In the genomic region with DNA sequence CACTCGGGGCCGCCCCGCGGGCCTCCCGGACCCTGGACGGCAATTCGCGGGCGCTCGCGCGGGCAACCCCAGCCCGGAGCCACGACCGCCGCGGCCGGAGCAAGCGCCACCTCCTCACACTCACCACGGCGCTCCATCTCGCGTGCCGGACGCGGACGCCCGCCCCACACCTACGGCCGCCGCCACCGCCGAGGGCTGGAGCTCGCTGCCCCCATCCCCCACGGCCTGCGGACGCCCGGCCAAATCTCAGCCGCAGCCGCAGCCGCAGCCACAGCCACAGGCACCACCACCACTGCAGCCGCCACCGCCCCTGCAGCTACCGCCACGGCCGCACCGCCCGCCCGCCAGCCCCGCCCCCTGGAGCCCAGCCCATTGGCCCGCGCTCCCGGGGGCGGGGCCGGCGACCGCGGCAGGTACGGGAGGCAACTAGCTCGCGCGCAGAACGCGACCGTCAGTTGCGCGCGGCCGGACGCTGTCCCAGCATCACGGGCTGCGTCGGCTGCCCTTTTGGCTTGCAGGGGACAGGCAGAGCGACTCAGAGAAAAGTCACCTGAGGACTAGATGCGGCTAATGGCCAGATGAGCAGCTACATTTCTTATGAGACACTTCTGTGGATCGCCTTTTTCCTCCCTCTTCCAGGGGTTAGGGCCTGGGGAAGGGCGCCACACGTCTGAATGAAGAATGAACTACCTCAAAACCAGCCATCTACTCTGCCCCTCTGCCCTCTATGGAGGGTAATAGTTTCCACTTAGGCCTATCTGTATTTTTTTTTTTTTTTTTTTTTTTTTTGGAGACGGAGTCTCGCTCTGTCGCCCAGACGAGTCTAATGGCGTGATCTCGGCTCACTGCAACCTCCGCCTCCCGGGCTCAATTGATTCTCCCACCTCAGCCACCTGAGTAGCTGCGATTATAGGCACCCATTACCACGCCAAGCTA, we compare ENCODE assay signal across 1 cellular context.
A peak's percentile ranks its signal among the peaks of the same experiment; 100 is the strongest.
TF ChIP-seq lines count a peak whose summit lies in the region.

A gene with protein sequence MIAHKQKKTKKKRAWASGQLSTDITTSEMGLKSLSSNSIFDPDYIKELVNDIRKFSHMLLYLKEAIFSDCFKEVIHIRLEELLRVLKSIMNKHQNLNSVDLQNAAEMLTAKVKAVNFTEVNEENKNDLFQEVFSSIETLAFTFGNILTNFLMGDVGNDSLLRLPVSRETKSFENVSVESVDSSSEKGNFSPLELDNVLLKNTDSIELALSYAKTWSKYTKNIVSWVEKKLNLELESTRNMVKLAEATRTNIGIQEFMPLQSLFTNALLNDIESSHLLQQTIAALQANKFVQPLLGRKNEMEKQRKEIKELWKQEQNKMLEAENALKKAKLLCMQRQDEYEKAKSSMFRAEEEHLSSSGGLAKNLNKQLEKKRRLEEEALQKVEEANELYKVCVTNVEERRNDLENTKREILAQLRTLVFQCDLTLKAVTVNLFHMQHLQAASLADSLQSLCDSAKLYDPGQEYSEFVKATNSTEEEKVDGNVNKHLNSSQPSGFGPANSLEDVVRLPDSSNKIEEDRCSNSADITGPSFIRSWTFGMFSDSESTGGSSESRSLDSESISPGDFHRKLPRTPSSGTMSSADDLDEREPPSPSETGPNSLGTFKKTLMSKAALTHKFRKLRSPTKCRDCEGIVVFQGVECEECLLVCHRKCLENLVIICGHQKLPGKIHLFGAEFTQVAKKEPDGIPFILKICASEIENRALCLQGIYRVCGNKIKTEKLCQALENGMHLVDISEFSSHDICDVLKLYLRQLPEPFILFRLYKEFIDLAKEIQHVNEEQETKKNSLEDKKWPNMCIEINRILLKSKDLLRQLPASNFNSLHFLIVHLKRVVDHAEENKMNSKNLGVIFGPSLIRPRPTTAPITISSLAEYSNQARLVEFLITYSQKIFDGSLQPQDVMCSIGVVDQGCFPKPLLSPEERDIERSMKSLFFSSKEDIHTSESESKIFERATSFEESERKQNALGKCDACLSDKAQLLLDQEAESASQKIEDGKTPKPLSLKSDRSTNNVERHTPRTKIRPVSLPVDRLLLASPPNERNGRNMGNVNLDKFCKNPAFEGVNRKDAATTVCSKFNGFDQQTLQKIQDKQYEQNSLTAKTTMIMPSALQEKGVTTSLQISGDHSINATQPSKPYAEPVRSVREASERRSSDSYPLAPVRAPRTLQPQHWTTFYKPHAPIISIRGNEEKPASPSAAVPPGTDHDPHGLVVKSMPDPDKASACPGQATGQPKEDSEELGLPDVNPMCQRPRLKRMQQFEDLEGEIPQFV (minus strand): TSS at position 294 of the 936 bp plus-strand sequence. CDS start 5,973 bp downstream, outside the sequence.

TF ChIP-seq in HepG2, 621 proteins besides CTCF, POLR2A, EP300 and RAD21 (continued from another document and continues in another):
- TF ChIP-seq, protein P1, sequence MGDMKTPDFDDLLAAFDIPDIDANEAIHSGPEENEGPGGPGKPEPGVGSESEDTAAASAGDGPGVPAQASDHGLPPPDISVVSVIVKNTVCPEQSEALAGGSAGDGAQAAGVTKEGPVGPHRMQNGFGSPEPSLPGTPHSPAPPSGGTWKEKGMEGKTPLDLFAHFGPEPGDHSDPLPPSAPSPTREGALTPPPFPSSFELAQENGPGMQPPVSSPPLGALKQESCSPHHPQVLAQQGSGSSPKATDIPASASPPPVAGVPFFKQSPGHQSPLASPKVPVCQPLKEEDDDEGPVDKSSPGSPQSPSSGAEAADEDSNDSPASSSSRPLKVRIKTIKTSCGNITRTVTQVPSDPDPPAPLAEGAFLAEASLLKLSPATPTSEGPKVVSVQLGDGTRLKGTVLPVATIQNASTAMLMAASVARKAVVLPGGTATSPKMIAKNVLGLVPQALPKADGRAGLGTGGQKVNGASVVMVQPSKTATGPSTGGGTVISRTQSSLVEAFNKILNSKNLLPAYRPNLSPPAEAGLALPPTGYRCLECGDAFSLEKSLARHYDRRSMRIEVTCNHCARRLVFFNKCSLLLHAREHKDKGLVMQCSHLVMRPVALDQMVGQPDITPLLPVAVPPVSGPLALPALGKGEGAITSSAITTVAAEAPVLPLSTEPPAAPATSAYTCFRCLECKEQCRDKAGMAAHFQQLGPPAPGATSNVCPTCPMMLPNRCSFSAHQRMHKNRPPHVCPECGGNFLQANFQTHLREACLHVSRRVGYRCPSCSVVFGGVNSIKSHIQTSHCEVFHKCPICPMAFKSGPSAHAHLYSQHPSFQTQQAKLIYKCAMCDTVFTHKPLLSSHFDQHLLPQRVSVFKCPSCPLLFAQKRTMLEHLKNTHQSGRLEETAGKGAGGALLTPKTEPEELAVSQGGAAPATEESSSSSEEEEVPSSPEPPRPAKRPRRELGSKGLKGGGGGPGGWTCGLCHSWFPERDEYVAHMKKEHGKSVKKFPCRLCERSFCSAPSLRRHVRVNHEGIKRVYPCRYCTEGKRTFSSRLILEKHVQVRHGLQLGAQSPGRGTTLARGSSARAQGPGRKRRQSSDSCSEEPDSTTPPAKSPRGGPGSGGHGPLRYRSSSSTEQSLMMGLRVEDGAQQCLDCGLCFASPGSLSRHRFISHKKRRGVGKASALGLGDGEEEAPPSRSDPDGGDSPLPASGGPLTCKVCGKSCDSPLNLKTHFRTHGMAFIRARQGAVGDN (CRISPR knock-in tag; IDR thresholded peaks at IDR 0.05), result peak; percentile 78
- 0 out of 2 replicates have a peak, but pooled peaks have one; percentile 37 for TF ChIP-seq MIER3 (CRISPR knock-in tag; IDR thresholded peaks at IDR 0.05; ENCODE audit: borderline replicate concordance)
- TF ChIP-seq, protein P2, sequence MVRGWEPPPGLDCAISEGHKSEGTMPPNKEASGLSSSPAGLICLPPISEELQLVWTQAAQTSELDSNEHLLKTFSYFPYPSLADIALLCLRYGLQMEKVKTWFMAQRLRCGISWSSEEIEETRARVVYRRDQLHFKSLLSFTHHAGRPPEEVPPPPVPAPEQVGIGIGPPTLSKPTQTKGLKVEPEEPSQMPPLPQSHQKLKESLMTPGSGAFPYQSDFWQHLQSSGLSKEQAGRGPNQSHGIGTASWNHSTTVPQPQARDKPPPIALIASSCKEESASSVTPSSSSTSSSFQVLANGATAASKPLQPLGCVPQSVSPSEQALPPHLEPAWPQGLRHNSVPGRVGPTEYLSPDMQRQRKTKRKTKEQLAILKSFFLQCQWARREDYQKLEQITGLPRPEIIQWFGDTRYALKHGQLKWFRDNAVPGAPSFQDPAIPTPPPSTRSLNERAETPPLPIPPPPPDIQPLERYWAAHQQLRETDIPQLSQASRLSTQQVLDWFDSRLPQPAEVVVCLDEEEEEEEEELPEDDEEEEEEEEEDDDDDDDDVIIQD (CRISPR knock-in tag; IDR thresholded peaks at IDR 0.05; ENCODE audit: low read depth), result 0 out of 2 replicates have a peak, but pooled peaks have one; percentile 22
- TF ChIP-seq ZNF331 (CRISPR knock-in tag; IDR thresholded peaks at IDR 0.05), result no peak
- no peak for TF ChIP-seq NFE2L1 (CRISPR knock-in tag; IDR thresholded peaks at IDR 0.05; ENCODE audit: borderline replicate concordance)
- no peak for TF ChIP-seq PHF5A (CRISPR knock-in tag; IDR thresholded peaks at IDR 0.05; ENCODE audit: low read depth, unreplicated experiment)
- 0 out of 2 replicates have a peak, but pooled peaks have one; percentile 39 for TF ChIP-seq TOE1 (CRISPR knock-in tag; IDR thresholded peaks at IDR 0.05)
- TF ChIP-seq RARA (CRISPR knock-in tag; IDR thresholded peaks at IDR 0.05), result no peak
- TF ChIP-seq, protein P3, sequence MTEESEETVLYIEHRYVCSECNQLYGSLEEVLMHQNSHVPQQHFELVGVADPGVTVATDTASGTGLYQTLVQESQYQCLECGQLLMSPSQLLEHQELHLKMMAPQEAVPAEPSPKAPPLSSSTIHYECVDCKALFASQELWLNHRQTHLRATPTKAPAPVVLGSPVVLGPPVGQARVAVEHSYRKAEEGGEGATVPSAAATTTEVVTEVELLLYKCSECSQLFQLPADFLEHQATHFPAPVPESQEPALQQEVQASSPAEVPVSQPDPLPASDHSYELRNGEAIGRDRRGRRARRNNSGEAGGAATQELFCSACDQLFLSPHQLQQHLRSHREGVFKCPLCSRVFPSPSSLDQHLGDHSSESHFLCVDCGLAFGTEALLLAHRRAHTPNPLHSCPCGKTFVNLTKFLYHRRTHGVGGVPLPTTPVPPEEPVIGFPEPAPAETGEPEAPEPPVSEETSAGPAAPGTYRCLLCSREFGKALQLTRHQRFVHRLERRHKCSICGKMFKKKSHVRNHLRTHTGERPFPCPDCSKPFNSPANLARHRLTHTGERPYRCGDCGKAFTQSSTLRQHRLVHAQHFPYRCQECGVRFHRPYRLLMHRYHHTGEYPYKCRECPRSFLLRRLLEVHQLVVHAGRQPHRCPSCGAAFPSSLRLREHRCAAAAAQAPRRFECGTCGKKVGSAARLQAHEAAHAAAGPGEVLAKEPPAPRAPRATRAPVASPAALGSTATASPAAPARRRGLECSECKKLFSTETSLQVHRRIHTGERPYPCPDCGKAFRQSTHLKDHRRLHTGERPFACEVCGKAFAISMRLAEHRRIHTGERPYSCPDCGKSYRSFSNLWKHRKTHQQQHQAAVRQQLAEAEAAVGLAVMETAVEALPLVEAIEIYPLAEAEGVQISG (CRISPR knock-in tag; IDR thresholded peaks at IDR 0.05), result peak; percentile 61
- peak; percentile 19; the same call in 1 of the 2 replicates for TF ChIP-seq RXRA (CRISPR knock-in tag; IDR thresholded peaks at IDR 0.05)
- no peak for TF ChIP-seq ZNF326 (CRISPR knock-in tag; IDR thresholded peaks at IDR 0.05; ENCODE audit: borderline replicate concordance)
- peak; percentile 89; the same call in 1 of the 2 replicates for TF ChIP-seq TOPORS (CRISPR knock-in tag; IDR thresholded peaks at IDR 0.05)
- TF ChIP-seq TMF1 (CRISPR knock-in tag; IDR thresholded peaks at IDR 0.05; ENCODE audit: low read depth), result peak; percentile 76; the same call in 1 of the 2 replicates
- TF ChIP-seq, protein P4, sequence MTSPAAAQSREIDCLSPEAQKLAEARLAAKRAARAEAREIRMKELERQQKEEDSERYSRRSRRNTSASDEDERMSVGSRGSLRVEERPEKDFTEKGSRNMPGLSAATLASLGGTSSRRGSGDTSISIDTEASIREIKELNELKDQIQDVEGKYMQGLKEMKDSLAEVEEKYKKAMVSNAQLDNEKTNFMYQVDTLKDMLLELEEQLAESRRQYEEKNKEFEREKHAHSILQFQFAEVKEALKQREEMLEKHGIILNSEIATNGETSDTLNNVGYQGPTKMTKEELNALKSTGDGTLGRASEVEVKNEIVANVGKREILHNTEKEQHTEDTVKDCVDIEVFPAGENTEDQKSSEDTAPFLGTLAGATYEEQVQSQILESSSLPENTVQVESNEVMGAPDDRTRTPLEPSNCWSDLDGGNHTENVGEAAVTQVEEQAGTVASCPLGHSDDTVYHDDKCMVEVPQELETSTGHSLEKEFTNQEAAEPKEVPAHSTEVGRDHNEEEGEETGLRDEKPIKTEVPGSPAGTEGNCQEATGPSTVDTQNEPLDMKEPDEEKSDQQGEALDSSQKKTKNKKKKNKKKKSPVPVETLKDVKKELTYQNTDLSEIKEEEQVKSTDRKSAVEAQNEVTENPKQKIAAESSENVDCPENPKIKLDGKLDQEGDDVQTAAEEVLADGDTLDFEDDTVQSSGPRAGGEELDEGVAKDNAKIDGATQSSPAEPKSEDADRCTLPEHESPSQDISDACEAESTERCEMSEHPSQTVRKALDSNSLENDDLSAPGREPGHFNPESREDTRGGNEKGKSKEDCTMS (CRISPR knock-in tag; conservative IDR thresholded peaks at IDR 0.05), result no peak
- TF ChIP-seq, protein P5, sequence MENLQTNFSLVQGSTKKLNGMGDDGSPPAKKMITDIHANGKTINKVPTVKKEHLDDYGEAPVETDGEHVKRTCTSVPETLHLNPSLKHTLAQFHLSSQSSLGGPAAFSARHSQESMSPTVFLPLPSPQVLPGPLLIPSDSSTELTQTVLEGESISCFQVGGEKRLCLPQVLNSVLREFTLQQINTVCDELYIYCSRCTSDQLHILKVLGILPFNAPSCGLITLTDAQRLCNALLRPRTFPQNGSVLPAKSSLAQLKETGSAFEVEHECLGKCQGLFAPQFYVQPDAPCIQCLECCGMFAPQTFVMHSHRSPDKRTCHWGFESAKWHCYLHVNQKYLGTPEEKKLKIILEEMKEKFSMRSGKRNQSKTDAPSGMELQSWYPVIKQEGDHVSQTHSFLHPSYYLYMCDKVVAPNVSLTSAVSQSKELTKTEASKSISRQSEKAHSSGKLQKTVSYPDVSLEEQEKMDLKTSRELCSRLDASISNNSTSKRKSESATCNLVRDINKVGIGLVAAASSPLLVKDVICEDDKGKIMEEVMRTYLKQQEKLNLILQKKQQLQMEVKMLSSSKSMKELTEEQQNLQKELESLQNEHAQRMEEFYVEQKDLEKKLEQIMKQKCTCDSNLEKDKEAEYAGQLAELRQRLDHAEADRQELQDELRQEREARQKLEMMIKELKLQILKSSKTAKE (CRISPR knock-in tag; IDR thresholded peaks at IDR 0.05; ENCODE audit: borderline replicate concordance), result no peak
- TF ChIP-seq, protein P6, sequence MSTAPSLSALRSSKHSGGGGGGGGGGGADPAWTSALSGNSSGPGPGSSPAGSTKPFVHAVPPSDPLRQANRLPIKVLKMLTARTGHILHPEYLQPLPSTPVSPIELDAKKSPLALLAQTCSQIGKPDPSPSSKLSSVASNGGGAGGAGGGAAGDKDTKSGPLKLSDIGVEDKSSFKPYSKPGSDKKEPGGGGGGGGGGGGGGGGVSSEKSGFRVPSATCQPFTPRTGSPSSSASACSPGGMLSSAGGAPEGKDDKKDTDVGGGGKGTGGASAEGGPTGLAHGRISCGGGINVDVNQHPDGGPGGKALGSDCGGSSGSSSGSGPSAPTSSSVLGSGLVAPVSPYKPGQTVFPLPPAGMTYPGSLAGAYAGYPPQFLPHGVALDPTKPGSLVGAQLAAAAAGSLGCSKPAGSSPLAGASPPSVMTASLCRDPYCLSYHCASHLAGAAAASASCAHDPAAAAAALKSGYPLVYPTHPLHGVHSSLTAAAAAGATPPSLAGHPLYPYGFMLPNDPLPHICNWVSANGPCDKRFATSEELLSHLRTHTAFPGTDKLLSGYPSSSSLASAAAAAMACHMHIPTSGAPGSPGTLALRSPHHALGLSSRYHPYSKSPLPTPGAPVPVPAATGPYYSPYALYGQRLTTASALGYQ (CRISPR knock-in tag; IDR thresholded peaks at IDR 0.05), result no peak
- 0 out of 2 replicates have a peak, but pooled peaks have one; percentile 13 for TF ChIP-seq JUND (CRISPR knock-in tag; IDR thresholded peaks at IDR 0.05)
- TF ChIP-seq, protein P7, sequence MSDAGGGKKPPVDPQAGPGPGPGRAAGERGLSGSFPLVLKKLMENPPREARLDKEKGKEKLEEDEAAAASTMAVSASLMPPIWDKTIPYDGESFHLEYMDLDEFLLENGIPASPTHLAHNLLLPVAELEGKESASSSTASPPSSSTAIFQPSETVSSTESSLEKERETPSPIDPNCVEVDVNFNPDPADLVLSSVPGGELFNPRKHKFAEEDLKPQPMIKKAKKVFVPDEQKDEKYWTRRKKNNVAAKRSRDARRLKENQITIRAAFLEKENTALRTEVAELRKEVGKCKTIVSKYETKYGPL (CRISPR knock-in tag; IDR thresholded peaks at IDR 0.05), result no peak
- TF ChIP-seq PRMT3 (CRISPR knock-in tag; IDR thresholded peaks at IDR 0.05; ENCODE audit: borderline replicate concordance, low read depth), result 0 out of 2 replicates have a peak, but pooled peaks have one; percentile 31
- TF ChIP-seq, protein P8, sequence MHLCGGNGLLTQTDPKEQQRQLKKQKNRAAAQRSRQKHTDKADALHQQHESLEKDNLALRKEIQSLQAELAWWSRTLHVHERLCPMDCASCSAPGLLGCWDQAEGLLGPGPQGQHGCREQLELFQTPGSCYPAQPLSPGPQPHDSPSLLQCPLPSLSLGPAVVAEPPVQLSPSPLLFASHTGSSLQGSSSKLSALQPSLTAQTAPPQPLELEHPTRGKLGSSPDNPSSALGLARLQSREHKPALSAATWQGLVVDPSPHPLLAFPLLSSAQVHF (CRISPR knock-in tag; IDR thresholded peaks at IDR 0.05), result no peak
- 0 out of 2 replicates have a peak, but pooled peaks have one; percentile 15 for TF ChIP-seq TBX2 (CRISPR knock-in tag; IDR thresholded peaks at IDR 0.05; ENCODE audit: borderline replicate concordance)
- TF ChIP-seq KMT2A (CRISPR knock-in tag; IDR thresholded peaks at IDR 0.05), result peak; percentile 13; the same call in 1 of the 2 replicates
- no peak for TF ChIP-seq CAMTA2 (CRISPR knock-in tag; IDR thresholded peaks at IDR 0.05; ENCODE audit: borderline replicate concordance)
- 0 out of 2 replicates have a peak, but pooled peaks have one; percentile 29 for TF ChIP-seq KLF6 (CRISPR knock-in tag; IDR thresholded peaks at IDR 0.05)
